In the genomic region with DNA sequence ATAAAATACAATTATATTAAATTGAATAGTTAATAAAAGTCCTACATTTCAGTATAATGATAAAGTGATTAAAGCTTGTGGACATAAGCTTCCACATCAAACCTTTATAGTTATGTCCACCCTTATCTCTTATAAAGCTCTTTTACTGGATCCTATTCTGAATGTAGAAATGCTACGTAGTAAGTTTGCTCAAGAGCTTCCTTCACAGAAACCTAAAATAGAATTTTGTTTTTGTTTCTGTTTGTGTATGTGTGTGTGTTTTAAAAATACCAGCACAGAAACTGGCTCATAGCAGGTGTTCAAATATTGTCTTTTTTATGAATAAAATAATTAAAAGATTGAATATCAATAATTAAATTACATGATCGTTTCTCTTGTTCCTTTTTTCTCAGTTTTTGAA, we compare ENCODE assay signal across 24 cellular contexts.
"Had no signal": no experiment of that assay in that cellular context is flagged by ENCODE, and none has a peak within 500 bp of the region (broad histone marks: within the 10 kb centered on the region; RNA-seq: fewer than 3 reads in every experiment).

No MANE protein-coding gene starts in this region.

- DNase-seq: islet precursor cell; left ventricle myocardium inferior; mesendoderm; naive B cell; ovary; right lobe of liver; stimulated activated CD4-positive, alpha-beta T cell treated with anti-CD3 and anti-CD28 coated beads, Interleukin-1b, Interleukin-23, amount 100 ng/mL, for 48 hours; stimulated activated CD4-positive, alpha-beta T cell treated with anti-CD3 and anti-CD28 coated beads, Interleukin-2, amount 100 ng/mL, for 48 hours; stimulated activated CD4-positive, alpha-beta T cell treated with anti-CD3 and anti-CD28 coated beads, Interleukin-4, amount 100 ng/mL, for 4 hours; stimulated activated CD8-positive, alpha-beta memory T cell treated with anti-CD3 and anti-CD28 coated beads, Interleukin-4, amount 100 ng/mL, for 48 hours; stimulated activated naive CD8-positive, alpha-beta T cell treated with anti-CD3 and anti-CD28 coated beads, Interleukin-15, Interleukin-2, amounts not matched to agents 100 U/mL and 50 U/mL, for 24 hours; stomach; testis; thyroid gland; transverse colon; upper lobe of left lung had no signal

- H3K27ac ChIP-seq: left ventricle myocardium inferior, ovary, right atrium auricular region, right lobe of liver, stomach, testis, thyroid gland, transverse colon, upper lobe of left lung, vagina had no signal

- H3K4me3 Mint-ChIP-seq: mesothelial cell of epicardium; naive B cell; natural killer cell treated with Interleukin-12 subunit alpha and Interleukin-12 subunit beta and Interleukin-15 and Interleukin-18, amount 100 ng/mL, for 72 hours; stimulated activated memory B cell treated with anti-CD40 and anti-IgM and Interleukin-4, amounts not matched to agents 10 μg/mL and 1 μg/mL and 100 μg/mL, for 72 hours had no signal

- H3K9me3 Mint-ChIP-seq: natural killer cell treated with Interleukin-12 subunit alpha and Interleukin-12 subunit beta and Interleukin-15 and Interleukin-18, amount 100 ng/mL, for 72 hours; stimulated activated memory B cell treated with anti-CD40 and anti-IgM and Interleukin-4, amounts not matched to agents 10 μg/mL and 1 μg/mL and 100 μg/mL, for 72 hours had no signal

- H3K36me3 Mint-ChIP-seq: naive B cell; stimulated activated memory B cell treated with anti-CD40 and anti-IgM and Interleukin-4, amounts not matched to agents 10 μg/mL and 1 μg/mL and 100 μg/mL, for 72 hours had no signal

- H3K4me2 ChIP-seq: smooth muscle cell had no signal

- H3K9me3 ChIP-seq: ovary, right lobe of liver, stomach, testis, thyroid gland, transverse colon, upper lobe of left lung, vagina had no signal

- H3K27ac Mint-ChIP-seq: mesothelial cell of epicardium; naive B cell; natural killer cell treated with Interleukin-12 subunit alpha and Interleukin-12 subunit beta and Interleukin-15 and Interleukin-18, amount 100 ng/mL, for 72 hours; progenitor cell of endocrine pancreas; stimulated activated memory B cell treated with anti-CD40 and anti-IgM and Interleukin-4, amounts not matched to agents 10 μg/mL and 1 μg/mL and 100 μg/mL, for 72 hours had no signal

- H3K4me3 ChIP-seq: left ventricle myocardium inferior, lung, ovary, right atrium auricular region, right lobe of liver, smooth muscle cell, stomach, testis, thyroid gland, transverse colon, upper lobe of left lung, vagina had no signal

- H3K27me3 ChIP-seq: ovary, right atrium auricular region, right lobe of liver, stomach, testis, thyroid gland, transverse colon, upper lobe of left lung, vagina had no signal

- H3K27me3 Mint-ChIP-seq: progenitor cell of endocrine pancreas; stimulated activated memory B cell treated with anti-CD40 and anti-IgM and Interleukin-4, amounts not matched to agents 10 μg/mL and 1 μg/mL and 100 μg/mL, for 72 hours had no signal

- H3K36me3 ChIP-seq: left ventricle myocardium inferior, ovary, right atrium auricular region, right lobe of liver, stomach, thyroid gland, transverse colon, upper lobe of left lung, vagina had no signal

- H3K4me1 Mint-ChIP-seq: naive B cell; stimulated activated memory B cell treated with anti-CD40 and anti-IgM and Interleukin-4, amounts not matched to agents 10 μg/mL and 1 μg/mL and 100 μg/mL, for 72 hours had no signal

- H3K4me1 ChIP-seq: left ventricle myocardium inferior, right atrium auricular region, right lobe of liver, stomach, testis, thyroid gland, transverse colon, upper lobe of left lung, vagina had no signal

- ATAC-seq: natural killer cell treated with Interleukin-12 subunit alpha and Interleukin-12 subunit beta and Interleukin-15 and Interleukin-18, amount 100 ng/mL, for 72 hours; right lobe of liver; stimulated activated memory B cell treated with anti-CD40 and anti-IgM and Interleukin-4, amounts not matched to agents 10 μg/mL and 1 μg/mL and 100 μg/mL, for 72 hours; stimulated activated naive CD8-positive, alpha-beta T cell treated with anti-CD3 and anti-CD28 coated beads, Interleukin-15, Interleukin-2, amounts not matched to agents 100 U/mL and 50 U/mL, for 24 hours had no signal
